In genomic region chr13:48223016-48223385, GRCh38 we compare ENCODE assay signal across 10 cellular contexts.
DNase-seq lines count a peak whose midpoint lies in the region; ATAC-seq and TF ChIP-seq lines count a peak whose summit lies in the region.
"Had no signal": no experiment of that assay in that cellular context is flagged by ENCODE, and none has a peak within 500 bp of the region (broad histone marks: within the 10 kb centered on the region; RNA-seq: fewer than 3 reads in every experiment).

No MANE protein-coding gene starts in this region.

- no peaks in the 10 kb centered on the region for H3K9me3 ChIP-seq in muscle layer of duodenum (ENCODE audit: control insufficient read depth in 1 of 2, low read length in 2 of 2)

- ATAC-seq in stimulated activated naive CD8-positive, alpha-beta T cell treated with anti-CD3 and anti-CD28 coated beads, Interleukin-15, Interleukin-2, amounts not matched to agents 100 U/mL and 50 U/mL, for 24 hours: no peak
- ATAC-seq in GM21786 (IDR thresholded peaks at IDR 0.05; ENCODE audit: unreplicated experiment) (no peak), GM18505 (IDR thresholded peaks at IDR 0.05; ENCODE audit: unreplicated experiment) (no peak)

- H3K27ac ChIP-seq in muscle layer of duodenum (ENCODE audit: low read length): peak overlapping the region; percentile 90

- no peak for TF ChIP-seq POLR2A in GM18505 (IDR thresholded peaks at IDR 0.05; ENCODE audit: borderline replicate concordance, extremely low read depth, insufficient read depth, insufficient read length)

- no peak for DNase-seq in stimulated activated naive CD8-positive, alpha-beta T cell treated with anti-CD3 and anti-CD28 coated beads, Interleukin-15, Interleukin-2, amounts not matched to agents 100 U/mL and 50 U/mL, for 24 hours
- peak; percentile 18 for DNase-seq in choroid plexus epithelial cell (ENCODE audit: low read depth)
- DNase-seq in D341Med (ENCODE audit: low spot score): no peak
- DNase-seq in NCI-H2227 (lab: John Stamatoyannopoulos, UW; ENCODE audit: unreplicated experiment): no peak
- DNase-seq: COR-L47; stimulated activated CD4-positive, alpha-beta T cell treated with anti-CD3 and anti-CD28 coated beads, Interleukin-4, amount 100 ng/mL, for 4 hours had no signal

- no peak for TF ChIP-seq CTCF in choroid plexus epithelial cell (conservative IDR thresholded peaks at IDR 0.05; ENCODE audit: low read depth, low read length)

- H3K27me3 Mint-ChIP-seq in stimulated activated naive CD8-positive, alpha-beta T cell treated with anti-CD3 and anti-CD28 coated beads, Interleukin-15, Interleukin-2, amounts not matched to agents 100 ng/mL and 50 ng/mL, for 24 hours: no peaks in the 10 kb centered on the region

- peaks cover 0 to 14% of the 10 kb centered on the region in 2 donors for H3K4me1 ChIP-seq in muscle layer of duodenum (ENCODE audit: control insufficient read depth in 1 of 2, insufficient read depth in 2 of 2, low read length in 2 of 2)

- H3K27me3 ChIP-seq in muscle layer of duodenum (ENCODE audit: low read depth, low read length): no peaks in the 10 kb centered on the region

- no peaks in the 10 kb centered on the region for H3K36me3 ChIP-seq in muscle layer of duodenum (ENCODE audit: control insufficient read depth in 1 of 2, insufficient read depth in 2 of 2, low read length in 2 of 2)

- H3K4me3 Mint-ChIP-seq in stimulated activated naive CD8-positive, alpha-beta T cell treated with anti-CD3 and anti-CD28 coated beads, Interleukin-15, Interleukin-2, amounts not matched to agents 100 ng/mL and 50 ng/mL, for 24 hours: peak overlapping the region; percentile 67

- H3K36me3 Mint-ChIP-seq in stimulated activated naive CD8-positive, alpha-beta T cell treated with anti-CD3 and anti-CD28 coated beads, Interleukin-15, Interleukin-2, amounts not matched to agents 100 ng/mL and 50 ng/mL, for 24 hours (ENCODE audit: low read depth): no peaks in the 10 kb centered on the region

- peaks cover 72% of the 10 kb centered on the region for H3K4me1 Mint-ChIP-seq in stimulated activated naive CD8-positive, alpha-beta T cell treated with anti-CD3 and anti-CD28 coated beads, Interleukin-15, Interleukin-2, amounts not matched to agents 100 ng/mL and 50 ng/mL, for 24 hours (ENCODE audit: low read depth)

- H3K9me3 Mint-ChIP-seq in stimulated activated naive CD8-positive, alpha-beta T cell treated with anti-CD3 and anti-CD28 coated beads, Interleukin-15, Interleukin-2, amounts not matched to agents 100 ng/mL and 50 ng/mL, for 24 hours: no peaks in the 10 kb centered on the region

- no peak overlapping the region for H3K4me3 ChIP-seq in choroid plexus epithelial cell (ENCODE audit: low read depth, low read length)
- H3K4me3 ChIP-seq in muscle layer of duodenum (ENCODE audit: low read depth in 1 of 2, low read length in 2 of 2): peak overlapping the region; percentile 45 to 63

- peak overlapping the region; percentile 76 for H3K27ac Mint-ChIP-seq in stimulated activated naive CD8-positive, alpha-beta T cell treated with anti-CD3 and anti-CD28 coated beads, Interleukin-15, Interleukin-2, amounts not matched to agents 100 ng/mL and 50 ng/mL, for 24 hours
